In genomic region chr7:151339651-151340377, GRCh38 we compare ENCODE assay signal across 8 cellular contexts. TPM values are rescaled to one million over a fixed set of nuclear protein-coding genes. Genes with fewer than 3 reads are reported as not detected.
DNase-seq lines count a peak whose midpoint lies in the region; ATAC-seq, FAIRE-seq and TF ChIP-seq lines count a peak whose summit lies in the region.

No MANE protein-coding gene starts in this region.

- H3K4me1 ChIP-seq in OCI-LY1 (ENCODE audit: insufficient read depth, low read length, severe bottlenecking): peaks cover 29% of the 10 kb centered on the region

- H2AFZ ChIP-seq in OCI-LY1 (ENCODE audit: low read length): peak overlapping the region; percentile 2; the same call in 1 of the 2 replicates

- peaks cover 9% of the 10 kb centered on the region for H3K4me1 Mint-ChIP-seq in nephron

- TF ChIP-seq CTCF in OCI-LY1 (IDR thresholded peaks at IDR 0.05; ENCODE audit: low read length) (no peak), nephron (IDR thresholded peaks at IDR 0.05; ENCODE audit: unreplicated experiment in 3 of 3) (no peak)

- H3K4me2 ChIP-seq in OCI-LY1 (ENCODE audit: low read length): peak overlapping the region; percentile 2; the same call in 1 of the 2 replicates

- ATAC-seq in HG02642 (IDR thresholded peaks at IDR 0.05; ENCODE audit: poor library complexity, unreplicated experiment) (peak; percentile 45), GM19452 (IDR thresholded peaks at IDR 0.05; ENCODE audit: unreplicated experiment) (no peak), left ventricle myocardium superior (no peak)

- peaks cover 6% of the 10 kb centered on the region for H3K9me3 Mint-ChIP-seq in nephron

- H3K27ac Mint-ChIP-seq in nephron: no peak overlapping the region

- H3K9me2 ChIP-seq in OCI-LY1 (ENCODE audit: low read depth, low read length): no peaks in the 10 kb centered on the region

- H4K20me1 ChIP-seq in OCI-LY1 (ENCODE audit: insufficient read depth, low read length): no peaks in the 10 kb centered on the region

- peaks cover 14% of the 10 kb centered on the region for H3K9me3 ChIP-seq in OCI-LY1 (ENCODE audit: low read length)

- H3K4me3 ChIP-seq in OCI-LY1 (ENCODE audit: low read depth, low read length, poor library complexity, severe bottlenecking): peak overlapping the region; percentile 0

- no peak overlapping the region for H3K9ac ChIP-seq in OCI-LY1 (ENCODE audit: low read length)

- peak overlapping the region; percentile 65 to 92 (median 90) for H3K4me3 Mint-ChIP-seq in nephron

- DNase-seq in GM18507 (ENCODE audit: extremely low spot score, insufficient read length, low read depth): peak; percentile 32
- DNase-seq in HK-2 (ENCODE audit: unreplicated experiment): no peak
- DNase-seq in T-helper 9 cell: no peak
- DNase-seq in left ventricle myocardium superior: no peak

- intact Hi-C loops in left ventricle myocardium superior (cut with micrococcal nuclease): no loop called here

- H3F3A ChIP-seq in OCI-LY1 (ENCODE audit: insufficient read depth, low read length): 0 out of 2 replicates have a peak, but pooled peaks cover 11% of the 10 kb centered on the region

- no peaks in the 10 kb centered on the region for H3K27me3 ChIP-seq in OCI-LY1 (ENCODE audit: insufficient read depth, low read length)

- H3K27me3 Mint-ChIP-seq in nephron (ENCODE audit: low read depth): no peaks in the 10 kb centered on the region

- H3K79me2 ChIP-seq in OCI-LY1 (ENCODE audit: insufficient read depth, low read length): peaks cover 8% of the 10 kb centered on the region

- H3K36me3 ChIP-seq in OCI-LY1 (ENCODE audit: insufficient read depth, low read length): no peaks in the 10 kb centered on the region

- no peak overlapping the region for H3K27ac ChIP-seq in OCI-LY1 (ENCODE audit: low read depth, low read length, poor library complexity, severe bottlenecking)

- no peaks in the 10 kb centered on the region for H3K36me3 Mint-ChIP-seq in nephron (ENCODE audit: low read depth)

- peak; percentile 90 for FAIRE-seq in GM18507 (lab: Jason Lieb, UNC)

RNA-seq across cellular contexts. Expression of gene NUB1, which starts 1.8 kb away (rescaled TPM):
- total RNA-seq in left ventricle myocardium superior: 36.5 TPM
